Comparison of ENCODE assay signal across 12 cellular contexts in genomic region chr19:7927605-7928333, GRCh38. TPM values are rescaled to one million over a fixed set of nuclear protein-coding genes. Genes with fewer than 3 reads are reported as not detected.
DNase-seq lines count a peak whose midpoint lies in the region; ATAC-seq and TF ChIP-seq lines count a peak whose summit lies in the region.
"Had no signal": no experiment of that assay in that cellular context is flagged by ENCODE, and none has a peak within 500 bp of the region (broad histone marks: within the 10 kb centered on the region; RNA-seq: fewer than 3 reads in every experiment).

No MANE protein-coding gene starts in this region.

- no peaks in the 10 kb centered on the region for H3K9me3 Mint-ChIP-seq in memory B cell

- intact Hi-C loops in PC-3 (cut with micrococcal nuclease) = loop anchor here (5.0 kb wide), 1 partner anchor 75 kb away; no protein-coding TSS in a partner anchor

- peaks cover 14% of the 10 kb centered on the region for H3K4me1 Mint-ChIP-seq in memory B cell

- no peaks in the 10 kb centered on the region for H3K27me3 ChIP-seq in PC-3 (ENCODE audit: low read length)
- no peaks in the 10 kb centered on the region for H3K27me3 ChIP-seq in thoracic aorta (replicated peaks; ENCODE audit: insufficient read depth)
- H3K27me3 ChIP-seq in MG63 = no peaks in the 10 kb centered on the region

- no peaks in the 10 kb centered on the region for H3K79me2 ChIP-seq in PC-3 (ENCODE audit: low read length)

- H3K4me1 ChIP-seq in PC-3 (ENCODE audit: insufficient read depth, low read length) = peaks cover 44% of the 10 kb centered on the region
- H3K4me1 ChIP-seq in thoracic aorta (ENCODE audit: control insufficient read depth in 1 of 2, low read depth in 2 of 2) = peaks cover 38 to 58% of the 10 kb centered on the region in 2 donors

- no peak for DNase-seq in PC-3
- no peak for DNase-seq in caudate nucleus (lab: John Stamatoyannopoulos, UW)
- DNase-seq in memory B cell (ENCODE audit: low spot score in 2 of 2) = peak in 1 of 2 donors; percentile 20
- no peak for DNase-seq in thoracic aorta (ENCODE audit: low spot score)
- no peak for DNase-seq in middle frontal gyrus (ENCODE audit: extremely low spot score, low spot score)
- no peak for DNase-seq in MG63
- no peak for DNase-seq in DMS114 treated with DMSO at 0.1 percent for 48 hours (lab: John Stamatoyannopoulos, UW; ENCODE audit: unreplicated experiment)
- DNase-seq: activated CD4-positive, alpha-beta T cell treated with anti-CD3 and anti-CD28 coated beads for 48 hours; NCI-H1694 treated with DMSO at 0.1 percent for 48 hours; SHP77 treated with DMSO at 0.1 percent for 48 hours; small intestine had no signal

- H3K4me3 Mint-ChIP-seq in memory B cell = no peak overlapping the region

- H3K27me3 Mint-ChIP-seq in memory B cell = peaks cover 1% of the 10 kb centered on the region

- ATAC-seq in PC-3 (no peak), memory B cell (ENCODE audit: low read depth) (no peak), thoracic aorta (ENCODE audit: insufficient number of reproducible peaks, low FRiP score, low read depth) (no peak), HG02610 (IDR thresholded peaks at IDR 0.05; ENCODE audit: unreplicated experiment) (no peak)

- H3K9ac ChIP-seq in PC-3 (ENCODE audit: low read length) = peak overlapping the region; percentile 42

- POLR2A ChIA-PET in PC-3 (lab: Charles Lee; ENCODE audit: unreplicated experiment) = no interaction called here

- BruUV-seq in PC-3 (replicated peaks; lab: Mats Ljungman, UMichigan) = no TSS peak

- no peaks in the 10 kb centered on the region for H3F3A ChIP-seq in PC-3 (ENCODE audit: low read length, unreplicated experiment)

- peaks cover 6% of the 10 kb centered on the region for H3K36me3 Mint-ChIP-seq in memory B cell

- peak overlapping the region; percentile 55; the same call in 1 of the 2 replicates for H3K4me2 ChIP-seq in PC-3 (ENCODE audit: low read length)

- H3K27ac ChIP-seq in PC-3 (ENCODE audit: low read length) = peak overlapping the region; percentile 86
- peak overlapping the region; percentile 89 for H3K27ac ChIP-seq in caudate nucleus (ENCODE audit: low read depth, low read length)
- peak overlapping the region; percentile 91 to 99 for H3K27ac ChIP-seq in thoracic aorta

- H3K27ac Mint-ChIP-seq in memory B cell = peak overlapping the region; percentile 14

- H4K20me1 ChIP-seq in PC-3 (ENCODE audit: low read length) = 0 out of 2 replicates have a peak, but pooled peaks cover 5% of the 10 kb centered on the region

- CTCF ChIA-PET in PC-3 (lab: Charles Lee) = interaction anchor here (1.6 kb wide), 1 partner anchor 16 kb away, joined by 20 read pairs; the partner anchor contains the start of gene TIMM44

- H3K9me2 ChIP-seq in PC-3 (replicated peaks; ENCODE audit: low read length) = no peaks in the 10 kb centered on the region

- TF ChIP-seq CTCF in PC-3 (conservative IDR thresholded peaks at IDR 0.05; ENCODE audit: low read depth, low read length) (no peak), thoracic aorta (IDR thresholded peaks at IDR 0.05) (no peak)

- no peak overlapping the region for H3K4me3 ChIP-seq in PC-3 (ENCODE audit: low read length)
- H3K4me3 ChIP-seq in thoracic aorta = peak overlapping the region; percentile 62
- H3K4me3 ChIP-seq in MG63 = no peak overlapping the region

- no peak overlapping the region for H2AFZ ChIP-seq in PC-3 (ENCODE audit: low read length)

- H3K9me3 ChIP-seq in PC-3 (ENCODE audit: low read length) (no peaks in the 10 kb centered on the region), thoracic aorta (no peaks in the 10 kb centered on the region), MG63 (no peaks in the 10 kb centered on the region)

- peaks cover 23% of the 10 kb centered on the region for H3K36me3 ChIP-seq in PC-3 (ENCODE audit: low read depth, low read length)
- H3K36me3 ChIP-seq in thoracic aorta = peaks cover 26% of the 10 kb centered on the region
- H3K36me3 ChIP-seq in MG63 = peaks cover 62% of the 10 kb centered on the region

RNA-seq across cellular contexts. Expression of gene CTXN1, which starts 1.8 kb away (rescaled TPM):
- 11.4 and 40.3 TPM in 2 replicates for total RNA-seq in PC-3 (2014; rRNA removed)
- under 1 TPM in 1 of 2 donors, not detected in 1; 0.54 TPM for total RNA-seq in thoracic aorta
- 8.5 and 16.2 TPM in 2 replicates for total RNA-seq in MG63 (2014; rRNA removed; shearing (Covaris generic); ENCODE audit: low replicate concordance)

RNA-seq across cellular contexts. Expression of gene SNAPC2, which starts 7.6 kb away (rescaled TPM):
- total RNA-seq in PC-3 (2014; rRNA removed) (40.1 and 61.7 TPM in 2 replicates), thoracic aorta (10 to 100 TPM; 13.3 to 26.1 TPM)
- total RNA-seq in MG63 (2014; rRNA removed; shearing (Covaris generic); ENCODE audit: low replicate concordance) = 39.9 and 45.1 TPM in 2 replicates

RNA-seq across cellular contexts. Expression of gene TGFBR3L, which starts 13.1 kb away (rescaled TPM):
- 10.5 and 15.5 TPM in 2 replicates for total RNA-seq in PC-3 (2014; rRNA removed)
- total RNA-seq in thoracic aorta = not detected
- total RNA-seq in MG63 (2014; rRNA removed; shearing (Covaris generic); ENCODE audit: low replicate concordance) = 0.46 TPM in 1 of 2 replicates, not detected in the other

RNA-seq across cellular contexts. Expression of gene TIMM44, which starts 15.7 kb away (rescaled TPM):
- total RNA-seq in PC-3 (2014; rRNA removed) (191 and 262 TPM in 2 replicates), thoracic aorta (10 to 100 TPM; 51.2 to 77.6 TPM)
- total RNA-seq in MG63 (2014; rRNA removed; shearing (Covaris generic); ENCODE audit: low replicate concordance) = 132 and 210 TPM in 2 replicates

RNA-seq across cellular contexts. Expression of gene MAP2K7, which starts 24.1 kb away (rescaled TPM):
- total RNA-seq in PC-3 (2014; rRNA removed) (39.3 and 40.5 TPM in 2 replicates), thoracic aorta (10 to 100 TPM; 15.2 to 16.9 TPM)
- 21.2 and 38.6 TPM in 2 replicates for total RNA-seq in MG63 (2014; rRNA removed; shearing (Covaris generic); ENCODE audit: low replicate concordance)
